In the genomic region with DNA sequence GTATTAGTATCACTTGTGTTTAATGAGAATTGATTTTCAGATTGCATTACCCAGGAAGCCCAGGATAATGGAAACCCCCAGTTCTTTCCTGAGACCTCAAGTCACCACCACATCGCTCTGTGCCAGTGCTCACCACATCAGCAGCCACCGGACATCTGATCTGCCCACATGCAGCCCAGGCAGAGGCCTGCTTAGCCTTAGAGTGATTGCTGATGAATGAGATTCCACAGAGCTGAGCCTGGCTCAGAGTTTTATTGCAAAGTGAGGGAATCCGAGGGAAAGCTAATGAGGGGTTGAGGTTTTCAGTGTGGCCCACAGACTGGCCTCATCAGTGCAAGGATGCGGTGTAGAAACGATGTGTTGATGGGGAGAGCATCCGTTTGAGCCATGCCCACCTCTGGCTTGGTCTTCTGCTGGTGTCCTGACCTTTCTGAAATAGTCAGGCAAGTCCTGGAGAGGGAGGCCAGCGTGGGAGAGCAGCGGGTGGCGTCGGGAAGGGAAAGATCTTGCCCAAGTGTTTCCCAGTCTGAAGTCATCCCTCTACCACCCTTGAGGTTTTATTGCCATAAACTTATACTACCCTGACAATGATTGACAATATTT, we compare ENCODE assay signal across 23 cellular contexts.
DNase-seq lines count a peak whose midpoint lies in the region; ATAC-seq and TF ChIP-seq lines count a peak whose summit lies in the region.
"Had no signal": no experiment of that assay in that cellular context is flagged by ENCODE, and none has a peak within 500 bp of the region (broad histone marks: within the 10 kb centered on the region; RNA-seq: fewer than 3 reads in every experiment).

No MANE protein-coding gene starts in this region.

- ATAC-seq in left cardiac atrium (no peak), GM21360 (IDR thresholded peaks at IDR 0.05; ENCODE audit: unreplicated experiment) (no peak), HG02571 (IDR thresholded peaks at IDR 0.05; ENCODE audit: unreplicated experiment) (no peak)
- ATAC-seq: GM12878, GM23338, HCT116, HepG2 had no signal

- H3K27ac ChIP-seq in left ventricle myocardium inferior (replicated peaks) (peak overlapping the region; percentile 75), rectal smooth muscle tissue (ENCODE audit: low read depth, low read length) (peak overlapping the region; percentile 80)
- H3K27ac ChIP-seq: BLaER1 had no signal

- intact Hi-C loops in left ventricle myocardium inferior (cut with micrococcal nuclease) (no loop called here), left cardiac atrium (cut with DNase I) (no loop called here)

- DNase-seq in left ventricle myocardium inferior (no peak), left cardiac atrium (no peak), islet precursor cell (peak; percentile 73), T-helper 2 cell (no peak)
- DNase-seq in activated CD8-positive, alpha-beta memory T cell treated with anti-CD3 and anti-CD28 coated beads for 24 hours: no peak
- DNase-seq: 8988T; CD8-positive, alpha-beta memory T cell; DMS79; KG1; NCI-H1048; NCI-H1436 treated with DMSO at 0.1 percent for 48 hours; NCI-H2029 treated with DMSO at 0.1 percent for 48 hours; NCI-H2171 treated with DMSO at 0.1 percent for 48 hours; NCI-H446 treated with DMSO at 0.1 percent for 48 hours; NCI-H774 had no signal

- no peak overlapping the region for H3K9ac ChIP-seq in rectal smooth muscle tissue (ENCODE audit: low read length)
- H3K9ac ChIP-seq: BLaER1 had no signal

- H3K36me3 ChIP-seq in left ventricle myocardium inferior (no peaks in the 10 kb centered on the region), rectal smooth muscle tissue (ENCODE audit: control insufficient read depth, insufficient read depth, low read length) (no peaks in the 10 kb centered on the region)
- H3K36me3 ChIP-seq: BLaER1 had no signal

- H3K4me3 ChIP-seq in left ventricle myocardium inferior: no peak overlapping the region
- no peak overlapping the region for H3K4me3 ChIP-seq in rectal smooth muscle tissue (ENCODE audit: low read length)
- H3K4me3 ChIP-seq: BLaER1, GM12878, GM23338 had no signal

- no peak for TF ChIP-seq CTCF in left ventricle myocardium inferior (IDR thresholded peaks at IDR 0.05; ENCODE audit: borderline replicate concordance)

- H3K4me1 ChIP-seq in left ventricle myocardium inferior (peaks cover 34% of the 10 kb centered on the region), rectal smooth muscle tissue (ENCODE audit: control insufficient read depth, insufficient read depth, low read length) (peaks cover 56% of the 10 kb centered on the region)
- H3K4me1 ChIP-seq: BLaER1 had no signal

- H3K27me3 ChIP-seq in left ventricle myocardium inferior (ENCODE audit: low read depth) (no peaks in the 10 kb centered on the region), rectal smooth muscle tissue (ENCODE audit: control insufficient read depth, insufficient read depth, low read length) (no peaks in the 10 kb centered on the region)
- H3K27me3 ChIP-seq: BLaER1 had no signal

- H3K9me3 ChIP-seq in left ventricle myocardium inferior (replicated peaks): no peaks in the 10 kb centered on the region
- H3K9me3 ChIP-seq: BLaER1 had no signal
